Comparison of ENCODE assay signal across 18 cellular contexts in the genomic region with DNA sequence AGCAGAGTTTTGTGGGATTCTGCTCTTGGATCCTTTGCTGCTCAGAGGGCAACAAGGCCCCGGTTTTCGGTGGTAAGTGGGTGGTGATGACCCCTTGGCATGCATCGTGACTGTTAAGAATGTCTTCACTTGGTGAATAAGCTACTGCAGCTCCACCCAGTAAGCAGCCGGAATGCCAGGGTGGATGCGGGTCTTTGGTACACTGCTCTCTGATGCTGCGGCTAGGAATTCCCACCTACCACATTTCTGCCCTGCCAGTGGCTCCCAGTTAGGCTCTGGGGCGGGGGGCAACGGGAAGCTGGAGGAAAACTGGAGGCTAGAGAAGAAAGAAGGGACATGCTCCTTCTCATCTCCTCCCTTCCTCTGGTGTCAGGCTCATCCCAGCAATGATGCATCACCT.
"Had no signal": no experiment of that assay in that cellular context is flagged by ENCODE, and none has a peak within 500 bp of the region (broad histone marks: within the 10 kb centered on the region; RNA-seq: fewer than 3 reads in every experiment).

No MANE protein-coding gene starts in this region.

- H3K4me1 ChIP-seq: transverse colon had no signal

- H3K4me3 ChIP-seq: dorsolateral prefrontal cortex, skin epidermis, suprapubic skin, transverse colon had no signal

- H3K36me3 ChIP-seq: neutrophil, suprapubic skin, transverse colon had no signal

- H3K9me3 ChIP-seq: neutrophil, suprapubic skin, transverse colon had no signal

- ATAC-seq: activated CD4-positive, CD25-positive, alpha-beta regulatory T cell treated with anti-CD3 and anti-CD28 coated beads, Interleukin-2, amount 50 U/mL, for 24 hours; activated CD8-positive, alpha-beta memory T cell treated with anti-CD3 and anti-CD28 coated beads, Interleukin-2, amount 10 ng/mL, durations not matched to agents 7 days and 5 days; activated T-helper 17 cell treated with anti-CD3 and anti-CD28 coated beads, Interleukin-2, amount 50 U/mL, for 72 hours; naive thymus-derived CD8-positive, alpha-beta T cell had no signal

- H3K27me3 ChIP-seq: dorsolateral prefrontal cortex, neutrophil, transverse colon had no signal

- H3K27ac ChIP-seq: dorsolateral prefrontal cortex, neutrophil, skin epidermis, suprapubic skin had no signal

- DNase-seq: activated CD4-positive, alpha-beta T cell treated with anti-CD3 and anti-CD28 coated beads, Interleukin-2, amount 50 U/mL, for 4 hours; activated CD8-positive, alpha-beta memory T cell treated with anti-CD3 and anti-CD28 coated beads, Interleukin-2, amount 10 ng/mL, durations not matched to agents 7 days and 5 days; activated naive CD4-positive, alpha-beta T cell treated with Interleukin-2 at 50 U/mL for 16 hours; activated naive CD8-positive, alpha-beta T cell treated with anti-CD3 and anti-CD28 coated beads, Interleukin-2, amount 10 ng/mL, durations not matched to agents 7 days and 5 days; activated T-cell treated with anti-CD3 and anti-CD28 coated beads, Interleukin-2, amount 50 U/mL, for 1 hour; amygdala; dorsolateral prefrontal cortex; foreskin fibroblast; glutamatergic neuron; kidney glomerular epithelial cell; mesendoderm; naive thymus-derived CD8-positive, alpha-beta T cell; transverse colon had no signal
